In the genomic region with DNA sequence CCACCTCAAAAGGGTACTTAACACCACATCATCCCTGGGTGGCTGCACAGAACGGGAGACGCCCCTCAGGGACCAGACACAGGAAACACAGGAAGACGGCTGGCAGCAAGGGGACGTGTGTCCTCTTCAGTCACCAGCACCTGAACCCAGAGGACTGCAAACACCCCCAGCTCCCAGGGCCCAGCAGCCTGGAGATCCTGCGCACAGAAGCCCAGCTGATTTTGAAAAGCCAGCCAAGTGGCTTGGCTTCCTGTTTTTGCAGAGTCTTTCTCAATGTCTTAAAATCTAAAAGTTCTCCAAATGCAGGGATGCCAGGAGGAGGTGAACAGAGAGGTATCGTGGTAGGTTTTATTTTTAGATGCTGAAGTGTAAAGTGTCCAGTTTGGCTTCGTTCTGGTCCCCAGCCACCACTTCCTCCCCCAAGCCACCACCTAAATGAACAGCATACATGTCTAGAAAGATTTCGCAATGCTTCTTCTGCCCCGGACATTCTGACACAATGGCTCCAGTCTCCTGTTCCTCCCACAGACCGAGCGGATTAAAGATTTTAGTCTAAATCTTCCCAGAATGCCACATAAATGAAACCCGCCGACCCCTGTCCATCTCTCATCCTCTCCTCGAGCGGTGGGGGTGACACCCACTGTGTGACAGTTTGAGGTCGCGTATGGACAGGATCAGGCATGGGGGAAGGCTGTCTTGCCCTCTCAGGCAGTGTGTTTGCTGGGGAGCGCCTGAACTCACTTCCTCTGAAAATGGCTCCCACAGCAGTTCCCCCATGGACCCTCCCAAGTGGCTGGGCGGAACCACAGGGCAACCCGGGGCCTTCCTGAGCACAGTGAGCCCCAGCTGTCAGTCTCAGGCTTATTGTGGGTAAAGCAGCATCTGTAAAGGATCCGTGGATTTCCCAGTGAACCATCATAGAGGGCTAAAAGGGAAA, we compare ENCODE assay signal across 9 cellular contexts. TPM values are rescaled to one million over a fixed set of nuclear protein-coding genes. Genes with fewer than 3 reads are reported as not detected.
DNase-seq lines count a peak whose midpoint lies in the region; ATAC-seq, FAIRE-seq and TF ChIP-seq lines count a peak whose summit lies in the region.
"Had no signal": no experiment of that assay in that cellular context is flagged by ENCODE, and none has a peak within 500 bp of the region (broad histone marks: within the 10 kb centered on the region; RNA-seq: fewer than 3 reads in every experiment).

No MANE protein-coding gene starts in this region.

- peaks cover 2 to 14% (median 8%) of the 10 kb centered on the region in 3 experiments; a peak in 5 of 7 replicates for H3K36me3 Mint-ChIP-seq in H9 (ENCODE audit: insufficient read depth in 1 of 3, low read depth in 3 of 3)

- H3K36me3 ChIP-seq in ACC112 (ENCODE audit: insufficient read depth, low read length) (no peaks in the 10 kb centered on the region), adrenal gland (replicated peaks in 1 of 2) (no peaks in the 10 kb centered on the region), left lung (no peaks in the 10 kb centered on the region)

- no peak overlapping the region for H3K14ac ChIP-seq in H9 (ENCODE audit: insufficient read depth, low read length)

- peak overlapping the region in 2 of 3 experiments; percentile 42 to 79; a peak in 3 of 7 replicates for H3K27ac Mint-ChIP-seq in H9

- H3K23ac ChIP-seq in H9 (ENCODE audit: insufficient read length, low read depth, low read length), result no peak overlapping the region

- no peak for DNase-seq in H9
- peak in 4 of 7 donors; percentile 33 to 64 (median 43) for DNase-seq in adrenal gland
- DNase-seq in left lung, result peak; percentile 58 to 87
- DNase-seq in urothelium cell line (ENCODE audit: low spot score), result no peak
- DNase-seq in NCI-H2227 (lab: John Stamatoyannopoulos, UW; ENCODE audit: unreplicated experiment), result no peak

- H2BK5ac ChIP-seq in H9 (ENCODE audit: insufficient read length, low read length), result no peak overlapping the region

- no peak overlapping the region for H3K4ac ChIP-seq in H9 (ENCODE audit: low read depth, low read length)

- H4K8ac ChIP-seq in H9 (replicated peaks; ENCODE audit: insufficient read length, low read depth, low read length), result no peak overlapping the region

- peaks cover 2% of the 10 kb centered on the region for H3K79me1 ChIP-seq in H9 (ENCODE audit: insufficient read depth, low read depth, low read length, poor library complexity, severe bottlenecking)

- TF ChIP-seq POLR2A in adrenal gland (IDR thresholded peaks at IDR 0.05), result no peak

- no peaks in the 10 kb centered on the region for H3K79me2 ChIP-seq in ACC112 (ENCODE audit: control insufficient read depth, insufficient read depth, low read length, unreplicated experiment)
- H3K79me2 ChIP-seq in H9 (ENCODE audit: insufficient read depth, low read length), result peaks cover 3% of the 10 kb centered on the region; the same call in 1 of the 2 replicates

- H3K4me1 ChIP-seq in ACC112 (ENCODE audit: control insufficient read depth, insufficient read depth, low read length, unreplicated experiment), result peaks cover 34% of the 10 kb centered on the region
- no peaks in the 10 kb centered on the region; the same call in 1 of the 2 replicates for H3K4me1 ChIP-seq in H9 (ENCODE audit: insufficient read depth, low read length)
- H3K4me1 ChIP-seq in adrenal gland (replicated peaks in 1 of 2), result peaks cover 4 to 35% of the 10 kb centered on the region in 2 donors
- peaks cover 8 to 47% of the 10 kb centered on the region in 2 donors for H3K4me1 ChIP-seq in left lung

- H3T11ph ChIP-seq in H9 (ENCODE audit: low read length), result no peak overlapping the region

- intact Hi-C loops in adrenal gland (cut with DNase I) (no loop called here), left lung (cut with DNase I) (no loop called here)

- H2BK20ac ChIP-seq in H9 (ENCODE audit: low read depth, low read length, poor library complexity, severe bottlenecking), result no peak overlapping the region

- WGBS in H9 (ENCODE audit: extremely low coverage, insufficient read length, low lambda C conversion rate), result no CpG with 5 or more reads among the region's 21 CpGs
- WGBS in adrenal gland, 4 donors, result 54 to 67% (median 60%) methylated on average over 19 to 21 of the region's 21 CpGs

- H3K56ac ChIP-seq in H9 (ENCODE audit: insufficient read length, low read depth, low read length), result no peak overlapping the region

- H3K27me3 ChIP-seq in ACC112 (ENCODE audit: insufficient read depth, low read length) (no peaks in the 10 kb centered on the region), H9 (ENCODE audit: insufficient read depth, low read length) (no peaks in the 10 kb centered on the region), adrenal gland (no peaks in the 10 kb centered on the region), left lung (no peaks in the 10 kb centered on the region)

- FAIRE-seq in urothelium cell line (lab: Jason Lieb, UNC), result no peak

- no peak overlapping the region for H3K4me3 ChIP-seq in ACC112 (ENCODE audit: low read depth, low read length)
- H3K4me3 ChIP-seq in adrenal gland, result no peak overlapping the region
- H3K4me3 ChIP-seq in left lung, result peak overlapping the region in 1 of 2 donors; percentile 13

- no peak for TF ChIP-seq CTCF in H9 (conservative IDR thresholded peaks at IDR 0.05)
- TF ChIP-seq CTCF in adrenal gland (IDR thresholded peaks at IDR 0.05), result no peak
- no peak for TF ChIP-seq CTCF in left lung (IDR thresholded peaks at IDR 0.05)

- ATAC-seq in left lung, result peak; percentile 82
- no peak for ATAC-seq in GM18511 (IDR thresholded peaks at IDR 0.05; ENCODE audit: unreplicated experiment)
- ATAC-seq in HG03571 (IDR thresholded peaks at IDR 0.05; ENCODE audit: unreplicated experiment), result no peak
- ATAC-seq: activated CD4-positive, CD25-positive, alpha-beta regulatory T cell treated with anti-CD3 and anti-CD28 coated beads, Interleukin-2, amount 50 U/mL, for 24 hours had no signal

- no peak overlapping the region for H2AFZ ChIP-seq in ACC112 (ENCODE audit: low read length, unreplicated experiment)
- H2AFZ ChIP-seq in H9 (ENCODE audit: low read length), result no peak overlapping the region

- no peak overlapping the region for H3K4me3 Mint-ChIP-seq in H9

- peaks cover 31% of the 10 kb centered on the region in 2 experiments for H3K4me1 Mint-ChIP-seq in H9

- H3K9me3 Mint-ChIP-seq in H9, result no peaks in the 10 kb centered on the region

- no peak overlapping the region for H2BK15ac ChIP-seq in H9 (ENCODE audit: low read depth, low read length)

- H3K23me2 ChIP-seq in H9 (ENCODE audit: insufficient read length, low read depth, low read length, poor library complexity, severe bottlenecking), result no peaks in the 10 kb centered on the region

- no peak overlapping the region for H2AK5ac ChIP-seq in H9 (ENCODE audit: insufficient read length, low read length)

- H4K5ac ChIP-seq in H9 (ENCODE audit: insufficient read length, low read depth, low read length), result no peak overlapping the region

- H2BK12ac ChIP-seq in H9 (ENCODE audit: insufficient read length, low read depth, low read length), result no peak overlapping the region

- H3K18ac ChIP-seq in H9 (ENCODE audit: insufficient read length, low read depth, low read length), result no peak overlapping the region

- H4K91ac ChIP-seq in H9 (ENCODE audit: insufficient read length, low read depth, low read length), result no peak overlapping the region

- H3K27ac ChIP-seq in ACC112 (ENCODE audit: low read depth, low read length) (peak overlapping the region; percentile 37), H9 (ENCODE audit: insufficient read length, low read depth, low read length) (no peak overlapping the region), adrenal gland (peak overlapping the region in 4 of 5 donors; percentile 52 to 94 (median 76)), left lung (peak overlapping the region; percentile 83 to 97)

- H4K20me1 ChIP-seq in H9 (ENCODE audit: control insufficient read depth, insufficient read depth, insufficient read length), result no peaks in the 10 kb centered on the region

- no peak overlapping the region for H3K4me2 ChIP-seq in H9 (ENCODE audit: insufficient read depth, insufficient read length, low read length)

- peaks cover 3% of the 10 kb centered on the region; the same call in 1 of the 2 replicates for H3K27me3 Mint-ChIP-seq in H9 (ENCODE audit: low read depth)

- no peaks in the 10 kb centered on the region for H3K9me3 ChIP-seq in H9 (ENCODE audit: control insufficient read depth, low read depth, low read length)
- H3K9me3 ChIP-seq in adrenal gland (replicated peaks in 1 of 3), result no peaks in the 10 kb centered on the region
- no peaks in the 10 kb centered on the region for H3K9me3 ChIP-seq in left lung

- H2BK120ac ChIP-seq in H9 (ENCODE audit: low read depth, low read length, poor library complexity, severe bottlenecking), result no peak overlapping the region

- no peak overlapping the region for H3K9ac ChIP-seq in H9 (ENCODE audit: extremely low read depth, insufficient read length, low read length)

RNA-seq across cellular contexts. Expression of gene ITPK1, which starts 41.6 kb away (rescaled TPM):
- total RNA-seq in H9 (2021) (89.5 and 92.7 TPM in 2 replicates), adrenal gland (100 to 1,000 TPM in 1 of 8 donors, 10 to 100 TPM in 7; 43.3 to 182 (median 51.9) TPM), left lung (100 to 1,000 TPM in 1 of 2 donors, 10 to 100 TPM in 1; 65.6 to 108 TPM)
- 100 to 1,000 TPM in 1 of 3 donors, 10 to 100 TPM in 2; 31.9 to 148 (median 40.2) TPM for polyA plus RNA-seq in adrenal gland

Comparison
In these comparisons a context has a peak if more than half of its experiments do, and no peak if none do; other contexts are left out.
1. DNase-seq: peak in adrenal gland (4 of 7) and left lung (2 of 2); none in H9 (single experiment), urothelium cell line (single experiment) and NCI-H2227 (single experiment).